Comparison of ENCODE assay signal across 22 cellular contexts in the genomic region with DNA sequence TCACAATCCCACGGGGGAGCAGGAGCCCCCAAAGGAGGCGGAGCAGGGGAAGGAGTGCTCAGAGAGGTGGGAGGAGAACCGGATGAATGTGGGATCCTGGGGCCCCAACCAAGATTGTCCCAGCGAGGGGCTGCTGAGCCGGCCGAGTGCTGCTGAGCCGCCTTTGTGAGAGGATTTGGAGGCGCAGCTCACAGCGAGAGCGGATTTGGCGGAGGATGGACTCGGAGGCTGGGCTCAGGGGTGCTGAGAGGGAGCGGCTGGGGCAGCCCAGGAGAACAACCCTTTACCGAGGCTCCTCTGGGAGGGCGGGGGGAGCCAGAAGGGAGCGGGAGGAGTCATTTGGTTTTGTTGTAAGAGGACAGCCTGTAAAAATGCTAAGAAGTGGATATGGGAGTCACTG. TPM values are rescaled to one million over a fixed set of nuclear protein-coding genes. Genes with fewer than 3 reads are reported as not detected.
"Had no signal": no experiment of that assay in that cellular context is flagged by ENCODE, and none has a peak within 500 bp of the region (broad histone marks: within the 10 kb centered on the region; RNA-seq: fewer than 3 reads in every experiment).

No MANE protein-coding gene starts in this region.

- DNase-seq: activated B cell treated with CpG ODN at 0.5 μM for 24 hours; activated CD4-positive, alpha-beta T cell treated with anti-CD3 and anti-CD28 coated beads for 4 hours; activated CD4-positive, alpha-beta T cell treated with anti-CD3 and anti-CD28 coated beads, Interleukin-2, amount 50 U/mL, for 48 hours; activated CD8-positive, alpha-beta memory T cell treated with anti-CD3 and anti-CD28 coated beads, Interleukin-2, amount 50 U/mL, for 48 hours; activated effector memory CD4-positive, alpha-beta T cell treated with Interleukin-2 at 50 U/mL for 16 hours; activated naive CD4-positive, alpha-beta T cell treated with anti-CD3 and anti-CD28 coated beads for 36 hours; activated T-cell treated with anti-CD3 and anti-CD28 coated beads, Interleukin-2, amount 50 U/mL, for 48 hours; central memory CD4-positive, alpha-beta T cell; effector memory CD8-positive, alpha-beta T cell; esophagus squamous epithelium; gastrocnemius medialis; heart left ventricle; left ventricle myocardium superior; mammary epithelial cell; small intestine; stimulated activated CD4-positive, alpha-beta T cell treated with anti-CD3 and anti-CD28 coated beads, Interleukin-2, amount 100 ng/mL, for 24 hours; T-helper 1 cell; T-helper 9 cell; transverse colon; uterus had no signal

- H3K4me3 Mint-ChIP-seq: activated B cell treated with CpG ODN at 0.5 μM for 24 hours; activated naive CD4-positive, alpha-beta T cell treated with anti-CD3 and anti-CD28 coated beads for 36 hours; effector memory CD8-positive, alpha-beta T cell; neural crest cell; stimulated activated memory B cell treated with anti-CD40 and anti-IgM and Interleukin-4, amounts not matched to agents 10 μg/mL and 1 μg/mL and 100 μg/mL, for 72 hours had no signal

- H3K27ac Mint-ChIP-seq: activated B cell treated with CpG ODN at 0.5 μM for 24 hours; activated naive CD4-positive, alpha-beta T cell treated with anti-CD3 and anti-CD28 coated beads for 36 hours; effector memory CD8-positive, alpha-beta T cell; stimulated activated memory B cell treated with anti-CD40 and anti-IgM and Interleukin-4, amounts not matched to agents 10 μg/mL and 1 μg/mL and 100 μg/mL, for 72 hours had no signal

- H3K27ac ChIP-seq: esophagus squamous epithelium, gastrocnemius medialis, heart left ventricle, transverse colon, uterus had no signal

- H3K9me3 ChIP-seq: esophagus squamous epithelium, gastrocnemius medialis, heart left ventricle, transverse colon, uterus had no signal

- H3K36me3 ChIP-seq: esophagus squamous epithelium, gastrocnemius medialis, heart left ventricle, transverse colon, uterus had no signal

- H3K36me3 Mint-ChIP-seq: stimulated activated memory B cell treated with anti-CD40 and anti-IgM and Interleukin-4, amounts not matched to agents 10 μg/mL and 1 μg/mL and 100 μg/mL, for 72 hours had no signal

- H3K4me3 ChIP-seq: esophagus squamous epithelium, gastrocnemius medialis, heart left ventricle, transverse colon, uterus had no signal

- H3K4me1 ChIP-seq: gastrocnemius medialis had no signal

- H3K9me3 Mint-ChIP-seq: activated B cell treated with CpG ODN at 0.5 μM for 24 hours; activated naive CD4-positive, alpha-beta T cell treated with anti-CD3 and anti-CD28 coated beads for 36 hours; effector memory CD8-positive, alpha-beta T cell; neural crest cell; stimulated activated memory B cell treated with anti-CD40 and anti-IgM and Interleukin-4, amounts not matched to agents 10 μg/mL and 1 μg/mL and 100 μg/mL, for 72 hours had no signal

- H3K27me3 ChIP-seq: gastrocnemius medialis, transverse colon, uterus had no signal

RNA-seq across cellular contexts. Expression of a gene that starts 23.0 kb away (rescaled TPM):
- polyA plus RNA-seq: heart left ventricle, mammary epithelial cell had no signal
